In genomic region chr15:98909968-98910885, GRCh38 we compare ENCODE assay signal across 13 cellular contexts.
"Had no signal": no experiment of that assay in that cellular context is flagged by ENCODE, and none has a peak within 500 bp of the region (broad histone marks: within the 10 kb centered on the region; RNA-seq: fewer than 3 reads in every experiment).

No MANE protein-coding gene starts in this region.

- ATAC-seq: activated T-cell treated with anti-CD3 and anti-CD28 coated beads, Interleukin-2, amount 50 U/mL, for 4 hours; body of pancreas; natural killer cell; psoas muscle had no signal

- H3K4me1 Mint-ChIP-seq: central memory CD8-positive, alpha-beta T cell had no signal

- H3K4me3 ChIP-seq: body of pancreas, psoas muscle had no signal

- H3K27me3 Mint-ChIP-seq: activated CD4-positive, alpha-beta memory T cell treated with anti-CD3 and anti-CD28 coated beads for 36 hours; stimulated activated naive CD8-positive, alpha-beta T cell treated with anti-CD3 and anti-CD28 coated beads, Interleukin-15, Interleukin-2, amounts not matched to agents 100 ng/mL and 50 ng/mL, for 24 hours had no signal

- H3K27ac Mint-ChIP-seq: activated CD4-positive, alpha-beta memory T cell treated with anti-CD3 and anti-CD28 coated beads for 36 hours; natural killer cell; stimulated activated naive CD8-positive, alpha-beta T cell treated with anti-CD3 and anti-CD28 coated beads, Interleukin-15, Interleukin-2, amounts not matched to agents 100 ng/mL and 50 ng/mL, for 24 hours; T-helper 2 cell treated with Interferon-gamma antibody and Interleukin-4, amounts not matched to agents 5 μg/mL and 100 μg/mL, for 36 hours had no signal

- H3K9me3 ChIP-seq: body of pancreas, psoas muscle had no signal

- H3K4me3 Mint-ChIP-seq: activated CD4-positive, alpha-beta memory T cell treated with anti-CD3 and anti-CD28 coated beads for 36 hours; activated T-cell treated with anti-CD3 and anti-CD28 coated beads, Interleukin-2, amount 50 U/mL, for 4 hours; central memory CD8-positive, alpha-beta T cell; natural killer cell; stimulated activated naive CD8-positive, alpha-beta T cell treated with anti-CD3 and anti-CD28 coated beads, Interleukin-15, Interleukin-2, amounts not matched to agents 100 ng/mL and 50 ng/mL, for 24 hours; T-helper 2 cell treated with Interferon-gamma antibody and Interleukin-4, amounts not matched to agents 5 μg/mL and 100 μg/mL, for 36 hours had no signal

- H3K27me3 ChIP-seq: body of pancreas had no signal

- DNase-seq: activated CD4-positive, alpha-beta memory T cell treated with anti-CD3 and anti-CD28 coated beads for 36 hours; activated CD4-positive, CD25-positive, alpha-beta regulatory T cell treated with anti-CD3 and anti-CD28 coated beads, Interleukin-2, amount 50 U/mL, for 72 hours; activated T-cell treated with anti-CD3 and anti-CD28 coated beads, Interleukin-2, amount 50 U/mL, for 4 hours; body of pancreas; dermis blood vessel endothelial cell; natural killer cell; nucleus accumbens; psoas muscle; stimulated activated CD4-positive, alpha-beta T cell treated with anti-CD3 and anti-CD28 coated beads, Interleukin-4, amount 100 ng/mL, for 24 hours; SW 1271 had no signal

- H3K27ac ChIP-seq: body of pancreas, psoas muscle had no signal

- H3K9me3 Mint-ChIP-seq: activated CD4-positive, alpha-beta memory T cell treated with anti-CD3 and anti-CD28 coated beads for 36 hours; activated T-cell treated with anti-CD3 and anti-CD28 coated beads, Interleukin-2, amount 50 U/mL, for 4 hours; central memory CD8-positive, alpha-beta T cell; natural killer cell; stimulated activated naive CD8-positive, alpha-beta T cell treated with anti-CD3 and anti-CD28 coated beads, Interleukin-15, Interleukin-2, amounts not matched to agents 100 ng/mL and 50 ng/mL, for 24 hours; T-helper 2 cell treated with Interferon-gamma antibody and Interleukin-4, amounts not matched to agents 5 μg/mL and 100 μg/mL, for 36 hours had no signal
